Comparison of ENCODE assay signal across 21 cellular contexts in the genomic region with DNA sequence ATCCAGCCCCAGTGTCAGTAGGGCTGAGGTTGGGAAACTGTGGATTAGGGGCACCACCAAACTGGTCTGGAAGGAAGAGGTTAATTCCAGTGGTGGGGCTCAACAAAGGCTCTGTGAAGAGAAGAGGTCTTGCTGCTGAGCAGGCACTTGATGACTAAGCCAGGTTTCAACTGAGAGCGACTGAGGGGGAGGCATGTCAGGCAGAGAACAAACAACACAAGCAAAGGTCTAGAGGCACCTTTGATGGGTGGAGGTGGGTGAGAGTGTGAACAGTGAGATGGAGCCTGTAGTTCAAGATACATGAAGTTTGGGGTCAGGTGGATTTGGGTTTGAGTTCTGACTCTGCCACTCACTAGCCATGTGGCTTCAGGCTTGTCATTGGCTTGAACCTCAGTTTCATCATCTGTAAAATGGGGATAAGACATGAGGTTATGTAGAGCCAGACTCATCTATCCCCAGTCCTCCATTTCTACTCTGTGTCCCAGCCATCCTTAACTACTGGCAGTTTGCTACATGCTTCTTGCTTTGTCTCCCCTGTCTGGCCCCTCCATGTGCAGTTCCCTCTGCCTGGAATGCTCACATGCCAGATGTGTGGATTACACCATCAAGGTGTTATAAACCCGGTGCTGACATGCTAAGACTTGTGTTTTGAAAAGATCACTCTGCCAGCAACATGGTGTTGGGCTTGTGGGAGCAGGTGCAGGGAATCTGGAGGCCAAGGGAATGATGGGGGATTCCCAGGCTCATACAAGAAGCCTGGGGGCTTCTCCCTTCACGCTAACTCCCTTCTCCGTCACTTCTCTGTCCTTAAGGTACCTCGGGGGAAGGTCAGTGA. TPM values are rescaled to one million over a fixed set of nuclear protein-coding genes. Genes with fewer than 3 reads are reported as not detected.
DNase-seq lines count a peak whose midpoint lies in the region; ATAC-seq and TF ChIP-seq lines count a peak whose summit lies in the region.
"Had no signal": no experiment of that assay in that cellular context is flagged by ENCODE, and none has a peak within 500 bp of the region (broad histone marks: within the 10 kb centered on the region; RNA-seq: fewer than 3 reads in every experiment).

No MANE protein-coding gene starts in this region.

- no peak overlapping the region for H3K4me3 ChIP-seq in epithelial cell of esophagus (ENCODE audit: low read length)
- no peak overlapping the region for H3K4me3 ChIP-seq in lower leg skin (ENCODE audit: low read depth, poor library complexity, severe bottlenecking)
- H3K4me3 ChIP-seq: A549, esophagus squamous epithelium, upper lobe of right lung had no signal

- H3K9me3 Mint-ChIP-seq in activated CD4-positive, alpha-beta memory T cell treated with anti-CD3 and anti-CD28 coated beads for 36 hours, result no peaks in the 10 kb centered on the region
- no peaks in the 10 kb centered on the region for H3K9me3 Mint-ChIP-seq in activated CD4-positive, alpha-beta memory T cell treated with anti-CD3 and anti-CD28 coated beads, Interleukin-2, amount 10 ng/mL, durations not matched to agents 7 days and 5 days
- H3K9me3 Mint-ChIP-seq in WTC11, result peaks cover 4% of the 10 kb centered on the region; the same call in 1 of the 2 replicates
- no peaks in the 10 kb centered on the region for H3K9me3 Mint-ChIP-seq in stimulated activated naive B cell treated with anti-CD40 and anti-IgM and Interleukin-4, amounts not matched to agents 10 μg/mL and 1 μg/mL and 100 μg/mL, for 72 hours
- H3K9me3 Mint-ChIP-seq: activated T-helper 2 cell treated with anti-CD3 and anti-CD28 coated beads, Interferon-gamma antibody, Interleukin-2, Interleukin-4, amounts not matched to agents 10 μg/mL and 5 μg/mL and 100 μg/mL, durations not matched to agents 14 hours and 24 hours and 36 hours; central memory CD8-positive, alpha-beta T cell had no signal

- DNase-seq in activated CD4-positive, alpha-beta memory T cell treated with anti-CD3 and anti-CD28 coated beads for 36 hours, result peak; percentile 56
- no peak for DNase-seq in activated CD4-positive, alpha-beta memory T cell treated with anti-CD3 and anti-CD28 coated beads, Interleukin-2, amount 10 ng/mL, durations not matched to agents 7 days and 5 days
- no peak for DNase-seq in WTC11 (ENCODE audit: low spot score)
- DNase-seq in epithelial cell of esophagus (ENCODE audit: low read depth), result peak; percentile 88
- DNase-seq in stimulated activated naive B cell treated with anti-CD40 and anti-IgM and Interleukin-4, amounts not matched to agents 10 μg/mL and 1 μg/mL and 100 μg/mL, for 72 hours, result no peak
- DNase-seq in SIG-M5 treated with dmso at 0.1 percent for 504 hours (lab: John Stamatoyannopoulos, UW; ENCODE audit: unreplicated experiment), result no peak
- DNase-seq in mesenteric fat pad (ENCODE audit: low spot score), result no peak
- no peak for DNase-seq in lower leg skin (ENCODE audit: low spot score in 2 of 2)
- DNase-seq: activated CD8-positive, alpha-beta memory T cell treated with anti-CD3 and anti-CD28 coated beads for 24 hours; anterior cingulate cortex; DMS 273 treated with DMSO at 0.1 percent for 48 hours; esophagus squamous epithelium; H7; NCI-H1417; right cardiac atrium; upper lobe of right lung had no signal

- no peak for TF ChIP-seq CTCF in WTC11 (IDR thresholded peaks at IDR 0.05)
- no peak for TF ChIP-seq CTCF in epithelial cell of esophagus (IDR thresholded peaks at IDR 0.05; ENCODE audit: insufficient read depth, low read depth, low read length, missing control alignments)
- no peak for TF ChIP-seq CTCF in lower leg skin (IDR thresholded peaks at IDR 0.05)

- H3K4me3 Mint-ChIP-seq in activated CD4-positive, alpha-beta memory T cell treated with anti-CD3 and anti-CD28 coated beads for 36 hours, result no peak overlapping the region
- no peak overlapping the region for H3K4me3 Mint-ChIP-seq in activated CD4-positive, alpha-beta memory T cell treated with anti-CD3 and anti-CD28 coated beads, Interleukin-2, amount 10 ng/mL, durations not matched to agents 7 days and 5 days
- H3K4me3 Mint-ChIP-seq in WTC11, result no peak overlapping the region
- H3K4me3 Mint-ChIP-seq in stimulated activated naive B cell treated with anti-CD40 and anti-IgM and Interleukin-4, amounts not matched to agents 10 μg/mL and 1 μg/mL and 100 μg/mL, for 72 hours, result no peak overlapping the region
- H3K4me3 Mint-ChIP-seq: central memory CD8-positive, alpha-beta T cell had no signal

- H3K27me3 Mint-ChIP-seq in activated CD4-positive, alpha-beta memory T cell treated with anti-CD3 and anti-CD28 coated beads for 36 hours, result no peaks in the 10 kb centered on the region
- H3K27me3 Mint-ChIP-seq in activated CD4-positive, alpha-beta memory T cell treated with anti-CD3 and anti-CD28 coated beads, Interleukin-2, amount 10 ng/mL, durations not matched to agents 7 days and 5 days, result no peaks in the 10 kb centered on the region
- no peaks in the 10 kb centered on the region for H3K27me3 Mint-ChIP-seq in WTC11 (ENCODE audit: low read depth)
- no peaks in the 10 kb centered on the region for H3K27me3 Mint-ChIP-seq in stimulated activated naive B cell treated with anti-CD40 and anti-IgM and Interleukin-4, amounts not matched to agents 10 μg/mL and 1 μg/mL and 100 μg/mL, for 72 hours

- ATAC-seq in WTC11, result no peak
- ATAC-seq in stimulated activated naive B cell treated with anti-CD40 and anti-IgM and Interleukin-4, amounts not matched to agents 10 μg/mL and 1 μg/mL and 100 μg/mL, for 72 hours (replicated peaks), result no peak
- ATAC-seq: A549, left lobe of liver, right cardiac atrium, Right ventricle myocardium inferior, upper lobe of right lung had no signal

- POLR2A ChIA-PET in activated CD4-positive, alpha-beta memory T cell treated with anti-CD3 and anti-CD28 coated beads for 36 hours (lab: Charles Lee), result no interaction called here
- POLR2A ChIA-PET in activated CD4-positive, alpha-beta memory T cell treated with anti-CD3 and anti-CD28 coated beads, Interleukin-2, amount 10 ng/mL, durations not matched to agents 7 days and 5 days (lab: Charles Lee), result no interaction called here
- POLR2A ChIA-PET in WTC11 (lab: Charles Lee), result no interaction called here

- peaks cover 28% of the 10 kb centered on the region for H3K4me1 Mint-ChIP-seq in activated CD4-positive, alpha-beta memory T cell treated with anti-CD3 and anti-CD28 coated beads for 36 hours (ENCODE audit: low read depth)
- peaks cover 36% of the 10 kb centered on the region for H3K4me1 Mint-ChIP-seq in activated CD4-positive, alpha-beta memory T cell treated with anti-CD3 and anti-CD28 coated beads, Interleukin-2, amount 10 ng/mL, durations not matched to agents 7 days and 5 days
- H3K4me1 Mint-ChIP-seq in WTC11, result peaks cover 52% of the 10 kb centered on the region
- H3K4me1 Mint-ChIP-seq in stimulated activated naive B cell treated with anti-CD40 and anti-IgM and Interleukin-4, amounts not matched to agents 10 μg/mL and 1 μg/mL and 100 μg/mL, for 72 hours, result peaks cover 18 to 21% of the 10 kb centered on the region in 2 donors

- TF ChIP-seq POLR2A in lower leg skin (IDR thresholded peaks at IDR 0.05), result no peak

- H3K36me3 Mint-ChIP-seq in activated CD4-positive, alpha-beta memory T cell treated with anti-CD3 and anti-CD28 coated beads for 36 hours, result peaks cover 17% of the 10 kb centered on the region
- peaks cover 8% of the 10 kb centered on the region for H3K36me3 Mint-ChIP-seq in activated CD4-positive, alpha-beta memory T cell treated with anti-CD3 and anti-CD28 coated beads, Interleukin-2, amount 10 ng/mL, durations not matched to agents 7 days and 5 days (ENCODE audit: low read depth)
- H3K36me3 Mint-ChIP-seq in WTC11, result peaks cover 14% of the 10 kb centered on the region
- H3K36me3 Mint-ChIP-seq in stimulated activated naive B cell treated with anti-CD40 and anti-IgM and Interleukin-4, amounts not matched to agents 10 μg/mL and 1 μg/mL and 100 μg/mL, for 72 hours, result peaks cover 0 to 3% of the 10 kb centered on the region in 2 donors

- peak overlapping the region; percentile 11 for H3K27ac Mint-ChIP-seq in activated CD4-positive, alpha-beta memory T cell treated with anti-CD3 and anti-CD28 coated beads for 36 hours
- no peak overlapping the region for H3K27ac Mint-ChIP-seq in activated CD4-positive, alpha-beta memory T cell treated with anti-CD3 and anti-CD28 coated beads, Interleukin-2, amount 10 ng/mL, durations not matched to agents 7 days and 5 days
- H3K27ac Mint-ChIP-seq in WTC11, result peak overlapping the region; percentile 84
- H3K27ac Mint-ChIP-seq in stimulated activated naive B cell treated with anti-CD40 and anti-IgM and Interleukin-4, amounts not matched to agents 10 μg/mL and 1 μg/mL and 100 μg/mL, for 72 hours, result peak overlapping the region; percentile 9
- H3K27ac Mint-ChIP-seq: activated T-helper 2 cell treated with anti-CD3 and anti-CD28 coated beads, Interferon-gamma antibody, Interleukin-2, Interleukin-4, amounts not matched to agents 10 μg/mL and 5 μg/mL and 100 μg/mL, durations not matched to agents 14 hours and 24 hours and 36 hours had no signal

- intact Hi-C loops in activated CD4-positive, alpha-beta memory T cell treated with anti-CD3 and anti-CD28 coated beads for 36 hours (cut with micrococcal nuclease), result no loop called here
- intact Hi-C loops in lower leg skin (cut with DNase I; ENCODE audit: low total_unique reads), result no loop called here

- 41 to 49% methylated on average over 5 of the region's 5 CpGs for WGBS in lower leg skin, 2 donors

- CTCF ChIA-PET in activated CD4-positive, alpha-beta memory T cell treated with anti-CD3 and anti-CD28 coated beads for 36 hours (lab: Charles Lee), result no interaction called here
- CTCF ChIA-PET in activated CD4-positive, alpha-beta memory T cell treated with anti-CD3 and anti-CD28 coated beads, Interleukin-2, amount 10 ng/mL, durations not matched to agents 7 days and 5 days (lab: Charles Lee), result no interaction called here
- CTCF ChIA-PET in WTC11 (lab: Charles Lee), result no interaction called here

TF ChIP-seq in WTC11, 78 proteins besides CTCF, POLR2A, EP300 and RAD21 (continues in another document):
- TF ChIP-seq ETV6 (CRISPR knock-in tag; IDR thresholded peaks at IDR 0.05) (no peak), MYBL2 (CRISPR knock-in tag; IDR thresholded peaks at IDR 0.05) (no peak), SMAD4 (CRISPR knock-in tag; IDR thresholded peaks at IDR 0.05) (no peak), TCF7 (CRISPR knock-in tag; IDR thresholded peaks at IDR 0.05; ENCODE audit: low read depth) (no peak)
- TF ChIP-seq, protein P1, sequence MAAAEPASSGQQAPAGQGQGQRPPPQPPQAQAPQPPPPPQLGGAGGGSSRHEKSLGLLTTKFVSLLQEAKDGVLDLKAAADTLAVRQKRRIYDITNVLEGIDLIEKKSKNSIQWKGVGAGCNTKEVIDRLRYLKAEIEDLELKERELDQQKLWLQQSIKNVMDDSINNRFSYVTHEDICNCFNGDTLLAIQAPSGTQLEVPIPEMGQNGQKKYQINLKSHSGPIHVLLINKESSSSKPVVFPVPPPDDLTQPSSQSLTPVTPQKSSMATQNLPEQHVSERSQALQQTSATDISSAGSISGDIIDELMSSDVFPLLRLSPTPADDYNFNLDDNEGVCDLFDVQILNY (CRISPR knock-in tag; IDR thresholded peaks at IDR 0.05), result no peak

RNA-seq across cellular contexts. Expression of a gene that starts 3.0 kb away (rescaled TPM):
- 10 to 100 TPM; 68.9 to 69.9 TPM for total RNA-seq in activated CD4-positive, alpha-beta memory T cell treated with anti-CD3 and anti-CD28 coated beads for 36 hours
- 10 to 100 TPM; 45.9 to 46.6 TPM for total RNA-seq in activated CD4-positive, alpha-beta memory T cell treated with anti-CD3 and anti-CD28 coated beads, Interleukin-2, amount 10 ng/mL, durations not matched to agents 7 days and 5 days
- 77.2 to 83.4 TPM (median 79.0 TPM) in 3 replicates for total RNA-seq in WTC11 (2021)
- total RNA-seq in mesenteric fat pad, result 0.45 TPM
- 10 to 100 TPM in 1 of 4 donors, 1 to 10 TPM in 3; 5.9 to 12.7 (median 7.9) TPM for total RNA-seq in lower leg skin

Comparison
In these comparisons a context has a peak if more than half of its experiments do, and no peak if none do; other contexts are left out.
1. DNase-seq: peak in activated CD4-positive, alpha-beta memory T cell treated with anti-CD3 and anti-CD28 coated beads for 36 hours (single experiment) and epithelial cell of esophagus (single experiment); none in activated CD4-positive, alpha-beta memory T cell treated with anti-CD3 and anti-CD28 coated beads, Interleukin-2, amount 10 ng/mL, durations not matched to agents 7 days and 5 days (single experiment), WTC11 (single experiment), stimulated activated naive B cell treated with anti-CD40 and anti-IgM and Interleukin-4, amounts not matched to agents 10 μg/mL and 1 μg/mL and 100 μg/mL, for 72 hours (single experiment), SIG-M5 treated with dmso at 0.1 percent for 504 hours (single experiment), mesenteric fat pad (single experiment) and lower leg skin (0 of 2).